In the genomic region with DNA sequence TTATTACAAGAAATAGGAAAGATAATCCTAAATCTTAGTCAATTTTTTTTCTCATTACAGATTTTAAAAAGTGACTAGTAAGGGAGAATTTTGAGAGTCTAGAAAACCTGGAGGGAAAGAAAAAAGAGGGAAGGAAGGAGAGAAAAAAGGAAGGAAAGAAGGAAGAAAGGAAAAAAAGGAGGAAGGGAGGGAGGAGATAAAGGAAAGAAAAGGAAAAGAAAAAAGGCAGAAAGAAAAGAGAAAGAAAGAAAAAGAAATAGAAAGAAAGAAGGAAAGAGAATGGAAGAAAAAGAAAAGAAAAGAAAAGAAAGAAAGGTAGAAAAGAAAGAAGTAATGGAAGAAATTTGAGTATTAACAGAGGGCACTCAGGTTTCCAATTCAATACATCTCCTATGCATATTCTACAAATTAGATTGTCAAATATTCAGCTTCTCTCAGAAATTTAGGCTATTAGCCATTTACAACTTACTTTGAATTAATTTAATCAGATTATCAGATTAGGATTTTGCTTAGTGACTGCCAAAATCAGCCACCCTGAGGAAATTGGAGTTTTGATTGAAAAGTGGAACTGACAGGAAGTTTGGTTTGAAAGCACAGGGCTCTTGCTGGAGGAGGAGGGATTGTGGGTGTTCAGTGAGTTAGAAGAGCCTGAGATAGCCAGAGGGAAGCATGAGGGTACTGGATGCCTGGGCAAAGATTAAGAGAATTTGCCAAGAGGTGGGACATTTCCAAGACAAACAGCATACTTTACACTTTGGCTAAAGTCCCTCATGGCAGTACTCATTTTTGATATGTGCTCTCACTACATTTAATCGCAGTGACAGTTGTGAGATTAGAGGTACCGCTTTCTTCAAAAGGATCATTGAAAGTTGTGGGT, we compare ENCODE assay signal across 17 cellular contexts.
DNase-seq lines count a peak whose midpoint lies in the region; ATAC-seq, FAIRE-seq and TF ChIP-seq lines count a peak whose summit lies in the region.
"Had no signal": no experiment of that assay in that cellular context is flagged by ENCODE, and none has a peak within 500 bp of the region (broad histone marks: within the 10 kb centered on the region; RNA-seq: fewer than 3 reads in every experiment).

No MANE protein-coding gene starts in this region.

- no peak overlapping the region for H2BK12ac ChIP-seq in mesenchymal stem cell (ENCODE audit: low read length in 2 of 2)

- no peak overlapping the region for H4K8ac ChIP-seq in mesenchymal stem cell (ENCODE audit: low read length)

- H3K27me3 Mint-ChIP-seq in astrocyte (ENCODE audit: low read depth, unreplicated experiment), result no peaks in the 10 kb centered on the region
- H3K27me3 Mint-ChIP-seq: activated CD4-positive, alpha-beta T cell treated with anti-CD3 and anti-CD28 coated beads, Interleukin-2, amount 10 ng/mL, durations not matched to agents 24 days and 14 days; activated naive CD8-positive, alpha-beta T cell treated with anti-CD3 and anti-CD28 coated beads, Interleukin-2, amount 10 ng/mL, durations not matched to agents 7 days and 5 days; CD8-positive, alpha-beta memory T cell; effector memory CD8-positive, alpha-beta T cell; stimulated activated naive CD8-positive, alpha-beta T cell treated with anti-CD3 and anti-CD28 coated beads, Interleukin-15, Interleukin-2, amounts not matched to agents 100 ng/mL and 50 ng/mL, for 24 hours had no signal

- H2AK5ac ChIP-seq in mesenchymal stem cell (ENCODE audit: low read length, severe bottlenecking), result peak overlapping the region; percentile 75

- no peak overlapping the region for H2BK15ac ChIP-seq in mesenchymal stem cell (ENCODE audit: low read depth, poor library complexity, severe bottlenecking)

- no peak overlapping the region for H3K4ac ChIP-seq in mesenchymal stem cell (ENCODE audit: low read depth in 1 of 2, low read length in 2 of 2)

- FAIRE-seq in astrocyte (lab: Jason Lieb, UNC), result no peak

- H3K9me3 ChIP-seq in right cardiac atrium (ENCODE audit: control insufficient read depth, low read length), result no peaks in the 10 kb centered on the region
- no peaks in the 10 kb centered on the region for H3K9me3 ChIP-seq in right atrium auricular region
- H3K9me3 ChIP-seq in astrocyte (ENCODE audit: insufficient read depth, low read depth, low read length), result no peaks in the 10 kb centered on the region
- no peaks in the 10 kb centered on the region for H3K9me3 ChIP-seq in mesenchymal stem cell (ENCODE audit: control insufficient read depth, low read length)
- H3K9me3 ChIP-seq in vagina, result no peaks in the 10 kb centered on the region
- H3K9me3 ChIP-seq in upper lobe of left lung, result peaks cover 0 to 2% (median 0%) of the 10 kb centered on the region in 4 donors

- H3K79me1 ChIP-seq in mesenchymal stem cell (replicated peaks; ENCODE audit: low read length, poor library complexity, severe bottlenecking), result peaks cover 9% of the 10 kb centered on the region

- H3K4me3 ChIP-seq in right cardiac atrium (ENCODE audit: low read length) (no peak overlapping the region), right atrium auricular region (no peak overlapping the region), astrocyte (ENCODE audit: insufficient read depth, low read depth, low read length) (no peak overlapping the region), mesenchymal stem cell (ENCODE audit: insufficient read depth in 1 of 2, low read depth in 1 of 2, low read length in 2 of 2) (no peak overlapping the region), vagina (no peak overlapping the region), upper lobe of left lung (no peak overlapping the region)

- no peak overlapping the region for H2BK120ac ChIP-seq in mesenchymal stem cell (ENCODE audit: low read depth, low read length)

- DNase-seq in right cardiac atrium (no peak), right atrium auricular region (ENCODE audit: low spot score) (no peak), astrocyte (ENCODE audit: low read depth) (peak; percentile 55), mesenchymal stem cell (no peak), vagina (ENCODE audit: extremely low spot score in 2 of 2) (no peak), upper lobe of left lung (no peak), NCI-H2081 treated with DMSO at 0.1 percent for 48 hours (lab: John Stamatoyannopoulos, UW) (no peak)
- DNase-seq: activated CD4-positive, alpha-beta T cell treated with anti-CD3 and anti-CD28 coated beads, Interleukin-2, amount 10 ng/mL, durations not matched to agents 24 days and 14 days; activated naive CD8-positive, alpha-beta T cell treated with anti-CD3 and anti-CD28 coated beads, Interleukin-2, amount 10 ng/mL, durations not matched to agents 7 days and 5 days; CD8-positive, alpha-beta memory T cell; central memory CD4-positive, alpha-beta T cell; effector memory CD8-positive, alpha-beta T cell; Karpas-422; NCI-H345; SHP77 had no signal

- H3K4me1 Mint-ChIP-seq in astrocyte (ENCODE audit: low read depth, unreplicated experiment), result peaks cover 2% of the 10 kb centered on the region
- H3K4me1 Mint-ChIP-seq: activated CD4-positive, alpha-beta T cell treated with anti-CD3 and anti-CD28 coated beads, Interleukin-2, amount 10 ng/mL, durations not matched to agents 24 days and 14 days; activated naive CD8-positive, alpha-beta T cell treated with anti-CD3 and anti-CD28 coated beads, Interleukin-2, amount 10 ng/mL, durations not matched to agents 7 days and 5 days; CD8-positive, alpha-beta memory T cell had no signal

- no peak overlapping the region for H4K91ac ChIP-seq in mesenchymal stem cell (ENCODE audit: low read length)

- H3K27ac ChIP-seq in right cardiac atrium (ENCODE audit: low read length) (no peak overlapping the region), right atrium auricular region (no peak overlapping the region), astrocyte (ENCODE audit: low read depth, low read length) (peak overlapping the region; percentile 29), mesenchymal stem cell (ENCODE audit: low read length, poor library complexity, severe bottlenecking) (no peak overlapping the region), vagina (peak overlapping the region; percentile 70), upper lobe of left lung (peak overlapping the region in 1 of 4 donors; percentile 3)

- no peak overlapping the region for H3K4me3 Mint-ChIP-seq in astrocyte (ENCODE audit: unreplicated experiment)
- H3K4me3 Mint-ChIP-seq: activated CD4-positive, alpha-beta T cell treated with anti-CD3 and anti-CD28 coated beads, Interleukin-2, amount 10 ng/mL, durations not matched to agents 24 days and 14 days; activated naive CD8-positive, alpha-beta T cell treated with anti-CD3 and anti-CD28 coated beads, Interleukin-2, amount 10 ng/mL, durations not matched to agents 7 days and 5 days; CD8-positive, alpha-beta memory T cell; effector memory CD8-positive, alpha-beta T cell; stimulated activated naive CD8-positive, alpha-beta T cell treated with anti-CD3 and anti-CD28 coated beads, Interleukin-15, Interleukin-2, amounts not matched to agents 100 ng/mL and 50 ng/mL, for 24 hours had no signal

- TF ChIP-seq CTCF in right atrium auricular region (IDR thresholded peaks at IDR 0.05), result no peak
- TF ChIP-seq CTCF in astrocyte (IDR thresholded peaks at IDR 0.05; ENCODE audit: insufficient read depth, low read depth, low read length), result no peak
- no peak for TF ChIP-seq CTCF in vagina (IDR thresholded peaks at IDR 0.05)
- no peak for TF ChIP-seq CTCF in upper lobe of left lung (IDR thresholded peaks at IDR 0.05)

- no peaks in the 10 kb centered on the region for H3K79me2 ChIP-seq in astrocyte (ENCODE audit: insufficient read depth, low read length)

- peak overlapping the region; percentile 23 for H3K4me2 ChIP-seq in astrocyte (ENCODE audit: low read length)
- H3K4me2 ChIP-seq in mesenchymal stem cell (ENCODE audit: low read length, poor library complexity, severe bottlenecking), result no peak overlapping the region

- intact Hi-C loops in right cardiac atrium (cut with DNase I), result no loop called here
- intact Hi-C loops in vagina (cut with DNase I), result no loop called here

- H2BK5ac ChIP-seq in mesenchymal stem cell (ENCODE audit: low read depth, low read length, poor library complexity, severe bottlenecking), result no peak overlapping the region

- H3K27me3 ChIP-seq in right cardiac atrium (ENCODE audit: control insufficient read depth, insufficient read depth), result no peaks in the 10 kb centered on the region
- no peaks in the 10 kb centered on the region for H3K27me3 ChIP-seq in right atrium auricular region
- no peaks in the 10 kb centered on the region for H3K27me3 ChIP-seq in astrocyte (ENCODE audit: insufficient read depth, low read length)
- H3K27me3 ChIP-seq in mesenchymal stem cell (ENCODE audit: control insufficient read depth in 1 of 2, insufficient read depth in 1 of 2, low read length in 2 of 2), result no peaks in the 10 kb centered on the region
- H3K27me3 ChIP-seq in vagina, result no peaks in the 10 kb centered on the region
- H3K27me3 ChIP-seq in upper lobe of left lung, result no peaks in the 10 kb centered on the region

- H3K14ac ChIP-seq in mesenchymal stem cell (ENCODE audit: low read length in 2 of 2), result no peak overlapping the region

- ATAC-seq in right cardiac atrium, result peak; percentile 42 to 47
- no peak for ATAC-seq in upper lobe of left lung (ENCODE audit: low FRiP score in 2 of 2)
- ATAC-seq in GM21390 (IDR thresholded peaks at IDR 0.05; ENCODE audit: unreplicated experiment), result no peak
- ATAC-seq: effector memory CD8-positive, alpha-beta T cell had no signal

- H2AFZ ChIP-seq in astrocyte (ENCODE audit: low read depth, low read length), result no peak overlapping the region
- no peak overlapping the region for H2AFZ ChIP-seq in mesenchymal stem cell (ENCODE audit: low read depth, low read length)

- H4K20me1 ChIP-seq in astrocyte (ENCODE audit: insufficient read depth, low read length), result no peaks in the 10 kb centered on the region

- no peak overlapping the region for H3K27ac Mint-ChIP-seq in astrocyte (ENCODE audit: unreplicated experiment)
- H3K27ac Mint-ChIP-seq: activated CD4-positive, alpha-beta T cell treated with anti-CD3 and anti-CD28 coated beads, Interleukin-2, amount 10 ng/mL, durations not matched to agents 24 days and 14 days; activated naive CD8-positive, alpha-beta T cell treated with anti-CD3 and anti-CD28 coated beads, Interleukin-2, amount 10 ng/mL, durations not matched to agents 7 days and 5 days; stimulated activated naive CD8-positive, alpha-beta T cell treated with anti-CD3 and anti-CD28 coated beads, Interleukin-15, Interleukin-2, amounts not matched to agents 100 ng/mL and 50 ng/mL, for 24 hours had no signal

- no peak overlapping the region for H3K23ac ChIP-seq in mesenchymal stem cell (ENCODE audit: low read length in 2 of 2)

- H3K36me3 Mint-ChIP-seq in astrocyte (ENCODE audit: low read depth, unreplicated experiment), result no peaks in the 10 kb centered on the region
- H3K36me3 Mint-ChIP-seq: activated naive CD8-positive, alpha-beta T cell treated with anti-CD3 and anti-CD28 coated beads, Interleukin-2, amount 10 ng/mL, durations not matched to agents 7 days and 5 days; CD8-positive, alpha-beta memory T cell had no signal

- TF ChIP-seq EP300 in upper lobe of left lung (IDR thresholded peaks at IDR 0.05), result no peak

- H3K4me1 ChIP-seq in right cardiac atrium (ENCODE audit: control insufficient read depth, insufficient read depth, low read length), result peaks cover 2% of the 10 kb centered on the region
- H3K4me1 ChIP-seq in right atrium auricular region, result peaks cover 0 to 15% of the 10 kb centered on the region in 2 donors
- H3K4me1 ChIP-seq in astrocyte (ENCODE audit: insufficient read depth, low read length), result no peaks in the 10 kb centered on the region
- H3K4me1 ChIP-seq in mesenchymal stem cell (ENCODE audit: control insufficient read depth, insufficient read depth, low read depth, low read length), result no peaks in the 10 kb centered on the region
- peaks cover 13% of the 10 kb centered on the region for H3K4me1 ChIP-seq in vagina
- H3K4me1 ChIP-seq in upper lobe of left lung, result no peaks in the 10 kb centered on the region

- no peak overlapping the region for H3K18ac ChIP-seq in mesenchymal stem cell (ENCODE audit: low read depth in 1 of 2, low read length in 2 of 2)

- H3K9ac ChIP-seq in astrocyte (ENCODE audit: low read length) (no peak overlapping the region), mesenchymal stem cell (ENCODE audit: low read length) (no peak overlapping the region)

- TF ChIP-seq POLR2A in vagina (IDR thresholded peaks at IDR 0.05) (no peak), upper lobe of left lung (IDR thresholded peaks at IDR 0.05) (no peak)

- H3K36me3 ChIP-seq in right atrium auricular region, result no peaks in the 10 kb centered on the region
- no peaks in the 10 kb centered on the region for H3K36me3 ChIP-seq in astrocyte (ENCODE audit: insufficient read depth, low read length)
- no peaks in the 10 kb centered on the region for H3K36me3 ChIP-seq in mesenchymal stem cell (ENCODE audit: control insufficient read depth in 1 of 2, insufficient read depth in 2 of 2, low read depth in 1 of 2, low read length in 2 of 2)
- H3K36me3 ChIP-seq in vagina, result no peaks in the 10 kb centered on the region
- no peaks in the 10 kb centered on the region for H3K36me3 ChIP-seq in upper lobe of left lung

- peaks cover 5% of the 10 kb centered on the region for H3K9me3 Mint-ChIP-seq in astrocyte (ENCODE audit: unreplicated experiment)
- H3K9me3 Mint-ChIP-seq: stimulated activated naive CD8-positive, alpha-beta T cell treated with anti-CD3 and anti-CD28 coated beads, Interleukin-15, Interleukin-2, amounts not matched to agents 100 ng/mL and 50 ng/mL, for 24 hours had no signal

- WGBS in right cardiac atrium, result 57% methylated on average over 2 of the region's 2 CpGs
- no CpG with 5 or more reads among the region's 2 CpGs for WGBS in mesenchymal stem cell
- 45 to 54% methylated on average over 2 of the region's 2 CpGs for WGBS in upper lobe of left lung, 2 donors

Comparison
In these comparisons a context has a peak if more than half of its experiments do, and no peak if none do; other contexts are left out.
1. ATAC-seq: peak in right cardiac atrium (2 of 2); none in upper lobe of left lung (0 of 2) and GM21390 (single experiment).
2. H3K27ac ChIP-seq: peak in astrocyte (single experiment) and vagina (single experiment); none in right cardiac atrium (single experiment), right atrium auricular region (0 of 2) and mesenchymal stem cell (single experiment).